ENCODE assay signal across 18 cellular contexts in the genomic region with DNA sequence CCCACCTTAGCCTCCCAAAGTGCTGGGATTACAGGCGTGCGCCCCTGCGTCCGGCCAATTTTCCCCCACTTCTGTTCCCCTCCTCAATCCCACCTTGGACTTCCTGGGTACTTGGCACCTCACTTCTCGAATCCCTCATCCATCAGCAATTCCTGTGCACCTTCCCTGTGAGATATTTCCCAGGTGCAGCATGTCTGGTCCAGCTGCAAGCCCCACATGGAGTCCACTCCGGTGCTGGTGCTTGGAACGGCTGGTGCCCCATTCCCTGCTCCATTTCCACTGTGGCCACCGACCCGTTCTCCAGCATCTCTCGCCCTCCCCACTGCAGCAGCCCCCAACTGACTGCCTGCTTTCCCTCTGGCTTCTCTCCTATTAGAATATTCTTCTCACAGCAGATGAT.
"Had no signal": no experiment of that assay in that cellular context is flagged by ENCODE, and none has a peak within 500 bp of the region (broad histone marks: within the 10 kb centered on the region; RNA-seq: fewer than 3 reads in every experiment).

No MANE protein-coding gene starts in this region.

- H3K27me3 ChIP-seq: gastroesophageal sphincter, transverse colon had no signal

- H3K4me3 ChIP-seq: gastroesophageal sphincter, lung, prostate gland, transverse colon had no signal

- H3K9me3 ChIP-seq: gastroesophageal sphincter, prostate gland, transverse colon had no signal

- H3K4me1 ChIP-seq: gastroesophageal sphincter, prostate gland, transverse colon had no signal

- H3K36me3 ChIP-seq: prostate gland, transverse colon had no signal

- DNase-seq: activated T-cell treated with anti-CD3 and anti-CD28 coated beads, Interleukin-2, amount 50 U/mL, for 48 hours; central memory CD4-positive, alpha-beta T cell; head of caudate nucleus; immature natural killer cell; naive thymus-derived CD4-positive, alpha-beta T cell; stimulated activated CD4-positive, alpha-beta T cell treated with anti-CD3 and anti-CD28 coated beads, Interleukin-2, amount 100 ng/mL, for 48 hours; stimulated activated CD8-positive, alpha-beta memory T cell treated with anti-CD3 and anti-CD28 coated beads, Interleukin-4, amount 100 ng/mL, for 48 hours; stimulated activated naive B cell treated with anti-CD40 and anti-IgM and Interleukin-4, amounts not matched to agents 10 μg/mL and 1 μg/mL and 100 μg/mL, for 72 hours; T-helper 9 cell; transverse colon had no signal

- FAIRE-seq: colon, urothelium cell line had no signal

- ATAC-seq: activated naive CD4-positive, alpha-beta T cell treated with anti-CD3 and anti-CD28 coated beads, Interleukin-2, amount 50 U/mL, for 72 hours; gastroesophageal sphincter; left lobe of liver; naive thymus-derived CD4-positive, alpha-beta T cell; stimulated activated naive B cell treated with anti-CD40 and anti-IgM and Interleukin-4, amounts not matched to agents 10 μg/mL and 1 μg/mL and 100 μg/mL, for 72 hours had no signal

- H3K27ac ChIP-seq: epithelial cell of prostate, gastroesophageal sphincter, prostate gland, transverse colon had no signal
